In genomic region chr12:90515199-90516175, GRCh38 we compare ENCODE assay signal across 10 cellular contexts.
A peak's percentile ranks its signal among the peaks of the same experiment; 100 is the strongest.
DNase-seq lines count a peak whose midpoint lies in the region; ATAC-seq, FAIRE-seq and TF ChIP-seq lines count a peak whose summit lies in the region.
"Had no signal": no experiment of that assay in that cellular context is flagged by ENCODE, and none has a peak within 500 bp of the region (broad histone marks: within the 10 kb centered on the region; RNA-seq: fewer than 3 reads in every experiment).

No MANE protein-coding gene starts in this region.

- no peak overlapping the region for H3K27ac ChIP-seq in esophagus muscularis mucosa (replicated peaks in 1 of 4)

- intact Hi-C loops in esophagus muscularis mucosa (cut with DNase I) = no loop called here

- peak; percentile 95 for ATAC-seq in GM19455 (IDR thresholded peaks at IDR 0.05; ENCODE audit: unreplicated experiment)
- peak; percentile 91 for ATAC-seq in HG03108 (IDR thresholded peaks at IDR 0.05; ENCODE audit: unreplicated experiment)
- ATAC-seq: left cardiac atrium had no signal

- no peak for TF ChIP-seq EP300 in esophagus muscularis mucosa (IDR thresholded peaks at IDR 0.05)

- no peaks in the 10 kb centered on the region for H3K4me1 ChIP-seq in BE2C
- peaks cover 7 to 19% (median 15%) of the 10 kb centered on the region in 4 donors for H3K4me1 ChIP-seq in esophagus muscularis mucosa

- H3K36me3 ChIP-seq in bronchial epithelial cell (ENCODE audit: control insufficient read depth, insufficient read depth, low read length) = no peaks in the 10 kb centered on the region
- no peaks in the 10 kb centered on the region for H3K36me3 ChIP-seq in BE2C
- no peaks in the 10 kb centered on the region for H3K36me3 ChIP-seq in esophagus muscularis mucosa

- DNase-seq in GM04503 (ENCODE audit: low read depth) (peak; percentile 21), bronchial epithelial cell (ENCODE audit: low read depth) (peak; percentile 21), NCI-H1694 treated with DMSO at 0.1 percent for 48 hours (lab: John Stamatoyannopoulos, UW) (no peak), SHP77 (lab: John Stamatoyannopoulos, UW) (no peak), BE2C (no peak), esophagus muscularis mucosa (ENCODE audit: extremely low spot score) (no peak)
- DNase-seq: left cardiac atrium, T-helper 9 cell had no signal

- 63% methylated on average over 2 of the region's 2 CpGs for WGBS in esophagus muscularis mucosa

- TF ChIP-seq POLR2A in esophagus muscularis mucosa (IDR thresholded peaks at IDR 0.05; ENCODE audit: low read depth) = no peak

- no peak for FAIRE-seq in bronchial epithelial cell (lab: Jason Lieb, UNC)

- H3K27me3 ChIP-seq in bronchial epithelial cell (ENCODE audit: control insufficient read depth, insufficient read depth, low read length) = no peaks in the 10 kb centered on the region
- no peaks in the 10 kb centered on the region for H3K27me3 ChIP-seq in BE2C
- no peaks in the 10 kb centered on the region for H3K27me3 ChIP-seq in esophagus muscularis mucosa

- H3K9me3 ChIP-seq in BE2C (no peaks in the 10 kb centered on the region), esophagus muscularis mucosa (no peaks in the 10 kb centered on the region)

- H3K4me3 ChIP-seq in bronchial epithelial cell (ENCODE audit: low read depth, low read length) (no peak overlapping the region), BE2C (ENCODE audit: low read depth, low read length) (no peak overlapping the region), esophagus muscularis mucosa (no peak overlapping the region)

- TF ChIP-seq CTCF in bronchial epithelial cell (IDR thresholded peaks at IDR 0.05; ENCODE audit: insufficient read depth, low read length, severe bottlenecking) (no peak), BE2C (IDR thresholded peaks at IDR 0.05; ENCODE audit: low read depth, low read length) (no peak), esophagus muscularis mucosa (IDR thresholded peaks at IDR 0.05) (no peak)

Comparison
In these comparisons a context has a peak if more than half of its experiments do, and no peak if none do; other contexts are left out.
1. DNase-seq: peak in GM04503 (single experiment) and bronchial epithelial cell (single experiment); none in NCI-H1694 treated with DMSO at 0.1 percent for 48 hours (single experiment), SHP77 (0 of 2), BE2C (single experiment) and esophagus muscularis mucosa (single experiment).